Comparison of ENCODE assay signal across 8 cellular contexts in the genomic region with DNA sequence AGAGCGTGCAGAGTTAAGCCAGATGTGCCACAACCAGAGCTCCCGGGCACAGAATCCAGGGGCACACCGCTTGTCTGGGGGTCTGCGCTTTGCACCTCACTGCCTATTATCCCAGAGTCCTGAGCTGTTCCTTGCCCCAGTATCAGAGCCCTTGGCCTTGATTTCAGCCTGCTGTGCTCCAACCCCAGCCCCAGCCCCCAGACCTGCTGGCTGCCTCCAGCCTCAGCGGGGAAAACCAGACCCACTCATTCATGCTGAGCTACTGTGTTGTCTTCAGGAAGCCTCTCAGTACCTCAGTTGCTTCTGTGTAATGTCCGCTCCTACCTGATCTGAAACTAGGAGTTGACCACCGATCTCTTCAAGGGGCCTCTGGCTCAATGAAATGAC. TPM values are rescaled to one million over a fixed set of nuclear protein-coding genes. Genes with fewer than 3 reads are reported as not detected.
DNase-seq lines count a peak whose midpoint lies in the region; ATAC-seq and TF ChIP-seq lines count a peak whose summit lies in the region.

No MANE protein-coding gene starts in this region.

- peak overlapping the region; percentile 43 for H3K4me3 ChIP-seq in cardiac muscle cell
- H3K4me3 ChIP-seq in heart right ventricle: peak overlapping the region in 4 of 10 donors; percentile 56 to 70 (median 60)
- no peak overlapping the region for H3K4me3 ChIP-seq in hepatocyte
- H3K4me3 ChIP-seq in upper lobe of left lung: peak overlapping the region in 3 of 4 donors; percentile 51 to 67 (median 66)

- H3K36me3 ChIP-seq in cardiac muscle cell (peaks cover 4% of the 10 kb centered on the region), heart right ventricle (peaks cover 0 to 35% (median 0%) of the 10 kb centered on the region in 9 donors), hepatocyte (replicated peaks; ENCODE audit: insufficient read depth, low read depth) (no peaks in the 10 kb centered on the region), upper lobe of left lung (peaks cover 0 to 12% (median 4%) of the 10 kb centered on the region in 4 donors)

- no peaks in the 10 kb centered on the region for H4K20me1 ChIP-seq in hepatocyte (ENCODE audit: insufficient read depth, poor library complexity, severe bottlenecking)

- peaks cover 46% of the 10 kb centered on the region for H3K36me3 Mint-ChIP-seq in T-helper 2 cell treated with Interferon-gamma antibody and Interleukin-4, amounts not matched to agents 5 μg/mL and 100 μg/mL, for 36 hours (ENCODE audit: low read depth)

- intact Hi-C loops in heart right ventricle (cut with DNase I): loop anchor here in 1 of 10 donors (10.0 kb wide), 1 partner anchor 453 kb away; a partner anchor contains a TSS

- H3K27ac Mint-ChIP-seq in T-helper 2 cell treated with Interferon-gamma antibody and Interleukin-4, amounts not matched to agents 5 μg/mL and 100 μg/mL, for 36 hours: peak overlapping the region; percentile 85

- H2AFZ ChIP-seq in hepatocyte: no peak overlapping the region

- no peaks in the 10 kb centered on the region for H3K9me2 ChIP-seq in hepatocyte (replicated peaks; ENCODE audit: insufficient read depth)

- no peaks in the 10 kb centered on the region for H3K79me2 ChIP-seq in hepatocyte

- TF ChIP-seq EP300 in upper lobe of left lung (IDR thresholded peaks at IDR 0.05): no peak

- H3K27ac ChIP-seq in cardiac muscle cell (peak overlapping the region; percentile 24), heart right ventricle (peak overlapping the region in 1 of 10 donors; percentile 87), hepatocyte (no peak overlapping the region), upper lobe of left lung (peak overlapping the region in 3 of 4 donors; percentile 51 to 86 (median 85))

- no peak for TF ChIP-seq POLR2A in upper lobe of left lung (IDR thresholded peaks at IDR 0.05)

- peak overlapping the region; percentile 90 for H3K4me3 Mint-ChIP-seq in T-helper 2 cell treated with Interferon-gamma antibody and Interleukin-4, amounts not matched to agents 5 μg/mL and 100 μg/mL, for 36 hours

- H3K27me3 Mint-ChIP-seq in T-helper 2 cell treated with Interferon-gamma antibody and Interleukin-4, amounts not matched to agents 5 μg/mL and 100 μg/mL, for 36 hours (ENCODE audit: low read depth): no peaks in the 10 kb centered on the region

- H3K27me3 ChIP-seq in cardiac muscle cell (no peaks in the 10 kb centered on the region), heart right ventricle (peaks cover 0 to 24% (median 0%) of the 10 kb centered on the region in 7 donors), hepatocyte (no peaks in the 10 kb centered on the region), upper lobe of left lung (no peaks in the 10 kb centered on the region)

- H3K4me1 Mint-ChIP-seq in T-helper 2 cell treated with Interferon-gamma antibody and Interleukin-4, amounts not matched to agents 5 μg/mL and 100 μg/mL, for 36 hours (ENCODE audit: low read depth): peaks cover 65% of the 10 kb centered on the region

- DNase-seq in cardiac muscle cell (ENCODE audit: low read depth in 1 of 2, low spot score in 1 of 2): no peak
- DNase-seq in heart right ventricle: no peak
- DNase-seq in T-helper 2 cell treated with Interferon-gamma antibody and Interleukin-4, amounts not matched to agents 5 μg/mL and 100 μg/mL, for 36 hours (ENCODE audit: low spot score): no peak
- DNase-seq in hepatocyte (ENCODE audit: low spot score): no peak
- DNase-seq in upper lobe of left lung: no peak
- DNase-seq in foreskin melanocyte: no peak
- no peak for DNase-seq in DMS153 treated with DMSO at 0.1 percent for 48 hours (lab: John Stamatoyannopoulos, UW; ENCODE audit: unreplicated experiment)

- ATAC-seq in heart right ventricle: no peak
- no peak for ATAC-seq in upper lobe of left lung (ENCODE audit: low FRiP score in 2 of 2)
- no peak for ATAC-seq in GM19455 (IDR thresholded peaks at IDR 0.05; ENCODE audit: unreplicated experiment)

- H3K4me1 ChIP-seq in cardiac muscle cell (ENCODE audit: low read depth) (peaks cover 40% of the 10 kb centered on the region), heart right ventricle (peaks cover 4 to 68% (median 26%) of the 10 kb centered on the region in 9 donors), hepatocyte (ENCODE audit: insufficient read depth) (peaks cover 11% of the 10 kb centered on the region), upper lobe of left lung (peaks cover 34 to 59% (median 52%) of the 10 kb centered on the region in 4 donors)

- H3K4me2 ChIP-seq in hepatocyte: peak overlapping the region; percentile 98

- no peaks in the 10 kb centered on the region for H3K9me3 Mint-ChIP-seq in T-helper 2 cell treated with Interferon-gamma antibody and Interleukin-4, amounts not matched to agents 5 μg/mL and 100 μg/mL, for 36 hours

- H3K9me3 ChIP-seq in cardiac muscle cell (ENCODE audit: low read depth): no peaks in the 10 kb centered on the region
- H3K9me3 ChIP-seq in heart right ventricle: no peaks in the 10 kb centered on the region
- H3K9me3 ChIP-seq in hepatocyte (ENCODE audit: low read depth): no peaks in the 10 kb centered on the region
- H3K9me3 ChIP-seq in upper lobe of left lung: no peaks in the 10 kb centered on the region

- no peak for TF ChIP-seq CTCF in cardiac muscle cell (IDR thresholded peaks at IDR 0.05; ENCODE audit: low read depth, low read length)
- no peak for TF ChIP-seq CTCF in heart right ventricle (IDR thresholded peaks at IDR 0.05)
- TF ChIP-seq CTCF in hepatocyte (IDR thresholded peaks at IDR 0.05; ENCODE audit: poor library complexity): no peak
- TF ChIP-seq CTCF in upper lobe of left lung (IDR thresholded peaks at IDR 0.05): no peak

- 75 to 80% methylated on average over 7 of the region's 7 CpGs for WGBS in heart right ventricle, 2 donors
- WGBS in hepatocyte (ENCODE audit: low lambda C conversion rate, missing lambda C conversion rate): 58% methylated on average over 7 of the region's 7 CpGs
- WGBS in upper lobe of left lung, 2 donors: 69 to 79% methylated on average over 3 to 7 of the region's 7 CpGs

RNA-seq across cellular contexts. Expression of a gene that starts 1.1 kb away (rescaled TPM):
- total RNA-seq in cardiac muscle cell (22.8 and 24.7 TPM in 2 replicates), heart right ventricle (1 to 10 TPM in 3 of 10 donors, under 1 TPM in 7; 0.49 to 5.4 (median 0.79) TPM), hepatocyte (6.4 and 7.3 TPM in 2 replicates), upper lobe of left lung (10 to 100 TPM in 2 of 6 donors, 1 to 10 TPM in 4; 7.4 to 25.1 (median 9.2) TPM)
- polyA plus RNA-seq in cardiac muscle cell (13.6 and 27.0 TPM in 2 replicates), heart right ventricle (under 1 TPM; 0.29 to 0.87 TPM), hepatocyte (5.9 and 6.4 TPM in 2 replicates)

RNA-seq across cellular contexts. Expression of a gene that starts 35.9 kb away (rescaled TPM):
- total RNA-seq in cardiac muscle cell: 45.3 and 50.7 TPM in 2 replicates
- polyA plus RNA-seq in cardiac muscle cell: 40.9 and 42.0 TPM in 2 replicates
- 10 to 100 TPM in 3 of 10 donors, 1 to 10 TPM in 7; 5.0 to 26.0 (median 7.0) TPM for total RNA-seq in heart right ventricle
- polyA plus RNA-seq in heart right ventricle: 1 to 10 TPM in 1 of 2 donors, under 1 TPM in 1; 0.90 to 2.4 TPM
- total RNA-seq in hepatocyte: 2.0 TPM in 2 replicates
- polyA plus RNA-seq in hepatocyte: 1.6 and 2.3 TPM in 2 replicates
- 10 to 100 TPM; 47.2 to 61.1 (median 54.9) TPM for total RNA-seq in upper lobe of left lung
